ENCODE assay signal across 1 cellular context in the genomic region with DNA sequence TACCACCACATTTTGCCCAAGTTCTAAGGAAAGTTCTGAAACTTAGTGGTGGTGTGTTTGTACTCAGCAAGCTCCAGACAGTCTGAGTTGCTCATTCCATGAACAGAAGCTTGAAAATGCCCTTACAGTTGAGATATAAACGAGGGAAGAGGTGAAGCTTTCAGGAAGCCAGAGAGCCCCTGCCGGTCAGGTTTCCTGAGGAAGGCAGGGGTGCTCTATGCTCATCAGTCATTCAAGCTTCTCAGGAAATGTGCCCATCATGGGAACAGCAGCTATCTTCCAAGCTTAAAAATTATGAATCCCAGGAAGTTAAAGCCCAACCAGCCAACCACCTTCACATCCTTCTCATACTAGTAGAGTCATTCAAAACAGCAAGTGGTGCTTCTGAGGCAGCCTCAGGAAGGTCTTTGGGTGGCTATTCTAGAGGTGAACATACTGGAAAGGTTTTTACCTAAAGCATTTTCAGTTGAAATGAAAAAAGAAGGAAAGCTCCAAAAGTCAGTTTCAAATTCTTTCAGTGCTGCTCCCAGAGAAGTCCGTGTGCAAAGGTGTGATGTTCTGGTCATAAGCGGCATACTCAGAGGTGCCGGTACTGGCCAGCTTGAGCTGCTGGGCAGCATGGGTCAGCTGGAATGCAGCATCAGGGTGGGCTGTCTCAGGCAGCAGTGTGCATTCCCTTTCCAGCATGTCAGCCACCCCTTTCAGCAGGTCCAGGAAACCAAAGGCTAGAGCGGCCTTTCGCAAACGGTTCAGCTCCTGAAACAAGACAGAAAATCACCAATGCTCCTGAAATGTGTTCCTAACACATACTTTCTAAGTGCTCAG.
TF ChIP-seq lines count a peak whose summit lies in the region.

No MANE protein-coding gene starts in this region.

TF ChIP-seq in IMR-90, 13 proteins besides CTCF, POLR2A, EP300 and RAD21 (continued from another document):
- TF ChIP-seq, protein P1, sequence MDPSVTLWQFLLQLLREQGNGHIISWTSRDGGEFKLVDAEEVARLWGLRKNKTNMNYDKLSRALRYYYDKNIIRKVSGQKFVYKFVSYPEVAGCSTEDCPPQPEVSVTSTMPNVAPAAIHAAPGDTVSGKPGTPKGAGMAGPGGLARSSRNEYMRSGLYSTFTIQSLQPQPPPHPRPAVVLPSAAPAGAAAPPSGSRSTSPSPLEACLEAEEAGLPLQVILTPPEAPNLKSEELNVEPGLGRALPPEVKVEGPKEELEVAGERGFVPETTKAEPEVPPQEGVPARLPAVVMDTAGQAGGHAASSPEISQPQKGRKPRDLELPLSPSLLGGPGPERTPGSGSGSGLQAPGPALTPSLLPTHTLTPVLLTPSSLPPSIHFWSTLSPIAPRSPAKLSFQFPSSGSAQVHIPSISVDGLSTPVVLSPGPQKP (IDR thresholded peaks at IDR 0.05; ENCODE audit: borderline replicate concordance, low read depth, low read length), result no peak
- TF ChIP-seq MAFK (IDR thresholded peaks at IDR 0.05; ENCODE audit: low read depth, low read length) (no peak), BHLHE40 (IDR thresholded peaks at IDR 0.05; ENCODE audit: low read depth, low read length) (no peak), CHD1 (IDR thresholded peaks at IDR 0.05; ENCODE audit: low read depth, low read length) (no peak), FOS (IDR thresholded peaks at IDR 0.05; ENCODE audit: low read depth, low read length) (no peak), CEBPB (IDR thresholded peaks at IDR 0.05; ENCODE audit: low read depth, low read length) (no peak), RFX5 (IDR thresholded peaks at IDR 0.05; ENCODE audit: low read depth, low read length) (no peak), NFE2L2 (IDR thresholded peaks at IDR 0.05; ENCODE audit: low read depth, low read length) (no peak), RCOR1 (IDR thresholded peaks at IDR 0.05; ENCODE audit: insufficient replicate concordance, low read length) (no peak)
- TF ChIP-seq, protein P2, sequence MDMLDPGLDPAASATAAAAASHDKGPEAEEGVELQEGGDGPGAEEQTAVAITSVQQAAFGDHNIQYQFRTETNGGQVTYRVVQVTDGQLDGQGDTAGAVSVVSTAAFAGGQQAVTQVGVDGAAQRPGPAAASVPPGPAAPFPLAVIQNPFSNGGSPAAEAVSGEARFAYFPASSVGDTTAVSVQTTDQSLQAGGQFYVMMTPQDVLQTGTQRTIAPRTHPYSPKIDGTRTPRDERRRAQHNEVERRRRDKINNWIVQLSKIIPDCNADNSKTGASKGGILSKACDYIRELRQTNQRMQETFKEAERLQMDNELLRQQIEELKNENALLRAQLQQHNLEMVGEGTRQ (IDR thresholded peaks at IDR 0.05; ENCODE audit: low read depth, low read length), result no peak
